ENCODE assay signal across 8 cellular contexts in the genomic region with DNA sequence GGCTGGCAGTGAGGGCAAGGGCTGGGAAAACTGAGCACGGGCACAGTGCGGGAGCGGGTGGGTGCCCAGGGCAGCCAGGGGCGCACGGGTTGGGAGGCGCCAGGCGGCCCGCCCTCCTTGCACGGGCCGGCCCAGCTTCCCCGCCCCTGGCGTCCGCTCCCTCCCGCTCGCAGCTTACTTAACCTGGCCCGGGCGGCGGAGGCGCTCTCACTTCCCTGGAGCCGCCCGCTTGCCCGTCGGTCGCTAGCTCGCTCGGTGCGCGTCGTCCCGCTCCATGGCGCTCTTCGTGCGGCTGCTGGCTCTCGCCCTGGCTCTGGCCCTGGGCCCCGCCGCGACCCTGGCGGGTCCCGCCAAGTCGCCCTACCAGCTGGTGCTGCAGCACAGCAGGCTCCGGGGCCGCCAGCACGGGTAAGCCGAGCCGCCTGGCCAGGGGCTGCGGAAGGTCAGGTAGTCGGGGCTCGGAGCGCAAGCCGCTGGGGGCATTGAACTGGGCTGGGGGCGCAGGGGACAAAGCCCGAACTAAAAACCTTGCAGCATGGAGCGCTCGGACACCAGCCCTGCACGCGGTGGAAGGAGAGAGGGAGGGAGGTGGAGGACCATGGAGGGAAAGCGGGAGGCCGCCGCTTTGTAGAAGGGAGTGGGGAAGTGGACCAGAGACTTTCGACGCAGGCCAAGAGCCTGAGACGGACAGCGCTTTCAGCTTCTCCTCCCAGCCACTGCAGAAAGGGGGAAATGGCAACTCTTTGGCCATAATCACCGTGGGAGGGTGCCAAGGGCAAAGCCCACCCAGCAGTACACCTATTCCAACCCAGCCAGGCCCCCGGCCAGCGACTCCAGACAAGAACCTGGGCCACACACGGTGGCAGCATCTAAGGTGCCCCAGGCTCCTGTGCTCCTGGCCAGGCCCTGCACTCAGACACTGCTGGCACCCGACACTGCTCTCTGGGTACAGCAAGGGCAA. TPM values are rescaled to one million over a fixed set of nuclear protein-coding genes. Genes with fewer than 3 reads are reported as not detected.
DNase-seq lines count a peak whose midpoint lies in the region; ATAC-seq and TF ChIP-seq lines count a peak whose summit lies in the region.

TSS of gene TGFBI (plus strand) at position 207 of the 961 bp plus-strand sequence. CDS start at position 275, 68 bp downstream.

- no peaks in the 10 kb centered on the region for H3K36me3 ChIP-seq in CD8-positive, alpha-beta memory T cell (ENCODE audit: insufficient read depth, low read length)
- H3K36me3 ChIP-seq in neural progenitor cell: no peaks in the 10 kb centered on the region

- H2AFZ ChIP-seq in neural progenitor cell (replicated peaks): peak within 1 kb of the TSS; percentile 73

- H3K36me3 Mint-ChIP-seq in CD8-positive, alpha-beta memory T cell: no peaks in the 10 kb centered on the region
- H3K36me3 Mint-ChIP-seq in activated CD8-positive, alpha-beta T cell treated with anti-CD3 and anti-CD28 coated beads for 36 hours (ENCODE audit: low read depth): no peaks in the 10 kb centered on the region
- H3K36me3 Mint-ChIP-seq in neural progenitor cell: no peaks in the 10 kb centered on the region

- H3F3A ChIP-seq in neural progenitor cell (ENCODE audit: low read depth): no peaks in the 10 kb centered on the region

- peaks cover 8 to 36% (median 31%) of the 10 kb centered on the region in 3 donors for H3K4me1 Mint-ChIP-seq in CD8-positive, alpha-beta memory T cell
- no peaks in the 10 kb centered on the region for H3K4me1 Mint-ChIP-seq in activated CD8-positive, alpha-beta T cell treated with anti-CD3 and anti-CD28 coated beads for 36 hours (ENCODE audit: low read depth)
- H3K4me1 Mint-ChIP-seq in neural progenitor cell: peaks cover 15% of the 10 kb centered on the region

- H3K4me1 ChIP-seq in CD8-positive, alpha-beta memory T cell (ENCODE audit: insufficient read depth, low read length): no peaks in the 10 kb centered on the region
- peaks cover 25% of the 10 kb centered on the region for H3K4me1 ChIP-seq in neural progenitor cell

- H3K27ac Mint-ChIP-seq in CD8-positive, alpha-beta memory T cell: peak within 1 kb of the TSS in 1 of 8 donors; percentile 6
- H3K27ac Mint-ChIP-seq in activated CD8-positive, alpha-beta T cell treated with anti-CD3 and anti-CD28 coated beads for 36 hours: no peak within 1 kb of the TSS
- H3K27ac Mint-ChIP-seq in neural progenitor cell: no peak within 1 kb of the TSS

- H3K79me2 ChIP-seq in neural progenitor cell (ENCODE audit: low read depth): no peaks in the 10 kb centered on the region

- no peak within 1 kb of the TSS for H3K27ac ChIP-seq in CD8-positive, alpha-beta memory T cell (ENCODE audit: low read depth, low read length)
- H3K27ac ChIP-seq in neural progenitor cell: no peak within 1 kb of the TSS

- peak within 1 kb of the TSS; percentile 83 for H3K4me2 ChIP-seq in neural progenitor cell

- no peaks in the 10 kb centered on the region for H3K9me3 Mint-ChIP-seq in CD8-positive, alpha-beta memory T cell
- no peaks in the 10 kb centered on the region for H3K9me3 Mint-ChIP-seq in activated CD8-positive, alpha-beta T cell treated with anti-CD3 and anti-CD28 coated beads for 36 hours
- peaks cover 3% of the 10 kb centered on the region for H3K9me3 Mint-ChIP-seq in neural progenitor cell

- CTCF ChIA-PET in CD8-positive, alpha-beta memory T cell (lab: Charles Lee): interaction anchor here (0.6 to 1.2 kb wide), 4 partner anchors 8 to 551 kb away, joined by 3 read pairs; no protein-coding TSS in a partner anchor
- CTCF ChIA-PET in activated CD8-positive, alpha-beta T cell treated with anti-CD3 and anti-CD28 coated beads for 36 hours (lab: Charles Lee): no interaction called here

- POLR2A ChIA-PET in CD8-positive, alpha-beta memory T cell (lab: Charles Lee): no interaction called here
- POLR2A ChIA-PET in activated CD8-positive, alpha-beta T cell treated with anti-CD3 and anti-CD28 coated beads for 36 hours (lab: Charles Lee): no interaction called here

- H4K20me1 ChIP-seq in neural progenitor cell (ENCODE audit: low read depth): no peaks in the 10 kb centered on the region

- H3K9me3 ChIP-seq in CD8-positive, alpha-beta memory T cell (ENCODE audit: low read length): no peaks in the 10 kb centered on the region
- no peaks in the 10 kb centered on the region for H3K9me3 ChIP-seq in neural progenitor cell (ENCODE audit: low read depth)

- intact Hi-C loops in activated CD8-positive, alpha-beta T cell treated with anti-CD3 and anti-CD28 coated beads for 36 hours (cut with micrococcal nuclease): no loop called here

- peak in 2 of 5 donors; percentile 24 to 51 for DNase-seq in CD8-positive, alpha-beta memory T cell
- peak; percentile 18 for DNase-seq in activated CD8-positive, alpha-beta T cell treated with anti-CD3 and anti-CD28 coated beads for 36 hours
- DNase-seq in glomerular visceral epithelial cell (ENCODE audit: extremely low spot score) (peak; percentile 89), neural progenitor cell (ENCODE audit: low spot score) (peak; percentile 88), NCI-H187 treated with DMSO at 0.1 percent for 48 hours (lab: John Stamatoyannopoulos, UW) (no peak)
- no peak for DNase-seq in activated naive CD4-positive, alpha-beta T cell treated with anti-CD3 and anti-CD28 coated beads, Interleukin-2, amount 50 U/mL, for 16 hours

- H3K9ac ChIP-seq in neural progenitor cell: no peak within 1 kb of the TSS

- no peak for TF ChIP-seq CTCF in activated CD8-positive, alpha-beta T cell treated with anti-CD3 and anti-CD28 coated beads for 36 hours (IDR thresholded peaks at IDR 0.05)
- TF ChIP-seq CTCF in neural progenitor cell (IDR thresholded peaks at IDR 0.05): peak; percentile 27

- no peak within 1 kb of the TSS for H3K4me3 ChIP-seq in CD8-positive, alpha-beta memory T cell (ENCODE audit: low read length)
- peak within 1 kb of the TSS; percentile 49 for H3K4me3 ChIP-seq in neural progenitor cell

- no peaks in the 10 kb centered on the region for H3K27me3 ChIP-seq in CD8-positive, alpha-beta memory T cell (ENCODE audit: insufficient read depth, low read length, poor library complexity, severe bottlenecking)
- peaks cover 55% of the 10 kb centered on the region for H3K27me3 ChIP-seq in neural progenitor cell

- peak within 1 kb of the TSS in 5 of 7 donors; percentile 32 to 88 (median 45) for H3K4me3 Mint-ChIP-seq in CD8-positive, alpha-beta memory T cell
- no peak within 1 kb of the TSS for H3K4me3 Mint-ChIP-seq in activated CD8-positive, alpha-beta T cell treated with anti-CD3 and anti-CD28 coated beads for 36 hours
- H3K4me3 Mint-ChIP-seq in neural progenitor cell: peak within 1 kb of the TSS; percentile 67

- peaks cover 6 to 11% of the 10 kb centered on the region in 2 donors for H3K27me3 Mint-ChIP-seq in CD8-positive, alpha-beta memory T cell
- peaks cover 32% of the 10 kb centered on the region for H3K27me3 Mint-ChIP-seq in activated CD8-positive, alpha-beta T cell treated with anti-CD3 and anti-CD28 coated beads for 36 hours
- peaks cover 28% of the 10 kb centered on the region for H3K27me3 Mint-ChIP-seq in neural progenitor cell (ENCODE audit: insufficient read depth, low read depth)

- ATAC-seq in HG02678 (IDR thresholded peaks at IDR 0.05; ENCODE audit: unreplicated experiment) (peak; percentile 58), GM21447 (IDR thresholded peaks at IDR 0.05; ENCODE audit: unreplicated experiment) (no peak)
- ATAC-seq in activated CD8-positive, alpha-beta T cell treated with anti-CD3 and anti-CD28 coated beads for 36 hours: no peak

RNA-seq across cellular contexts. Expression of gene TGFBI, which starts in this region (rescaled TPM):
- total RNA-seq in CD8-positive, alpha-beta memory T cell: 1 to 10 TPM; 8.8 to 9.2 TPM
- polyA plus RNA-seq in CD8-positive, alpha-beta memory T cell: 4.9 TPM
- total RNA-seq in activated CD8-positive, alpha-beta T cell treated with anti-CD3 and anti-CD28 coated beads for 36 hours: not detected
- 9.5 and 16.4 TPM in 2 replicates for total RNA-seq in neural progenitor cell (ENCODE audit: low replicate concordance)

Comparison
In these comparisons a context has a peak if more than half of its experiments do, and no peak if none do; other contexts are left out.
1. RNA of gene TGFBI (total RNA-seq): 9.5 to 16.4 TPM in neural progenitor cell and 8.8 to 9.2 TPM in CD8-positive, alpha-beta memory T cell; not detected in activated CD8-positive, alpha-beta T cell treated with anti-CD3 and anti-CD28 coated beads for 36 hours; every median in the first group is over 4 times any median in the second.
2. Peak in DNase-seq in activated CD8-positive, alpha-beta T cell treated with anti-CD3 and anti-CD28 coated beads for 36 hours; RNA of the gene not detected or under 1 TPM.
3. DNase-seq: peak in glomerular visceral epithelial cell (single experiment) and neural progenitor cell (single experiment); none in activated naive CD4-positive, alpha-beta T cell treated with anti-CD3 and anti-CD28 coated beads, Interleukin-2, amount 50 U/mL, for 16 hours (single experiment) and NCI-H187 treated with DMSO at 0.1 percent for 48 hours (single experiment).